Comparison of ENCODE assay signal across 13 cellular contexts in genomic region chr16:66720766-66721165, GRCh38.
"Had no signal": no experiment of that assay in that cellular context is flagged by ENCODE, and none has a peak within 500 bp of the region (broad histone marks: within the 10 kb centered on the region; RNA-seq: fewer than 3 reads in every experiment).

No MANE protein-coding gene starts in this region.

- H3K27me3 ChIP-seq: colonic mucosa, uterus had no signal

- H3K4me3 Mint-ChIP-seq: T-helper 17 cell had no signal

- H3K9me3 ChIP-seq: colonic mucosa, uterus had no signal

- H3K27me3 Mint-ChIP-seq: T-helper 17 cell had no signal

- H3K4me1 Mint-ChIP-seq: T-helper 17 cell had no signal

- FAIRE-seq: endothelial cell of umbilical vein had no signal

- H3K27ac Mint-ChIP-seq: T-helper 17 cell had no signal

- H3K36me3 ChIP-seq: uterus had no signal

- H3K4me3 ChIP-seq: colonic mucosa, lung, skin epidermis, uterus had no signal

- DNase-seq: activated CD4-positive, alpha-beta T cell treated with anti-CD3 and anti-CD28 coated beads, Interleukin-2, amount 50 U/mL, for 4 hours; activated gamma-delta T cell treated with Interleukin-2 at 50 U/mL for 16 hours; activated T-cell treated with anti-CD3 and anti-CD28 coated beads, Interleukin-2, amount 50 U/mL, for 48 hours; colonic mucosa; effector CD4-positive, alpha-beta T cell; hypothalamus; left colon; midbrain; T-helper 17 cell; uterus had no signal

- H3K4me1 ChIP-seq: colonic mucosa, uterus had no signal

- H3K27ac ChIP-seq: colonic mucosa, skin epidermis, uterus had no signal
